1 cellular context compared by ENCODE assay signal in the genomic region with DNA sequence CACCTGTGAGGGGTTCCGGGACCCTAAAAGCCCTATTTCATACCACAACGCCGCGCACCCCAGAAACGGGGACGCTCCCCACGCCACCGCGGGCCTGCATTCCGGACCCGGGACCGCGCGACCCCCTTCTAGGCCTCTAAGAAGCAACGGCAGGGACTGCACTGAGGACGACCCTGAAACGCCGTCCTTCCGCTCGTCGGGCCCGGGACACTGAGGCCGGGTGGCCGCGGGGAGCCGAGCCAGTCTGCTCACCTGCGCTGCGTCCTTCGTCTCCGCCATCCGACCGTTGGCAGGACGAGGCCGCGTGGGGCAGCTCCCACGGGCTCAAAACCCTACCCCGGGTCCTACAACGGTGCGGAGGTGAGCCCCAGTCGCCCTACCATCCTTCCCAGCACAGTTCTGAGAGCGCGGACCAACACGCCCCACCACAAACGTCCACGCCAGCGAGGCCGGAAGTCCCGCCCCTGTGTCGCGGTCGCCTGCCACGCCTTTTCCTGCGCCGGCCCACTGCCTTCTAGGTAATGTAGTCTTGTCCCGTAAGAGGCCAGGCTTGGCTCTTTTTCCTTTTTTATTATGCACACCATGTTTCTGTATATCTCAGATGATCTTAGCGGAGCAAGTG.
TF ChIP-seq lines count a peak whose summit lies in the region.

A gene (minus strand): TSS at position 460 of the 622 bp plus-strand sequence. CDS start 181 bp downstream, at position 279.

TF ChIP-seq in GM12878, 131 proteins besides CTCF, POLR2A, EP300 and RAD21 (continued from another document and continues in another):
- TF ChIP-seq, protein P1, sequence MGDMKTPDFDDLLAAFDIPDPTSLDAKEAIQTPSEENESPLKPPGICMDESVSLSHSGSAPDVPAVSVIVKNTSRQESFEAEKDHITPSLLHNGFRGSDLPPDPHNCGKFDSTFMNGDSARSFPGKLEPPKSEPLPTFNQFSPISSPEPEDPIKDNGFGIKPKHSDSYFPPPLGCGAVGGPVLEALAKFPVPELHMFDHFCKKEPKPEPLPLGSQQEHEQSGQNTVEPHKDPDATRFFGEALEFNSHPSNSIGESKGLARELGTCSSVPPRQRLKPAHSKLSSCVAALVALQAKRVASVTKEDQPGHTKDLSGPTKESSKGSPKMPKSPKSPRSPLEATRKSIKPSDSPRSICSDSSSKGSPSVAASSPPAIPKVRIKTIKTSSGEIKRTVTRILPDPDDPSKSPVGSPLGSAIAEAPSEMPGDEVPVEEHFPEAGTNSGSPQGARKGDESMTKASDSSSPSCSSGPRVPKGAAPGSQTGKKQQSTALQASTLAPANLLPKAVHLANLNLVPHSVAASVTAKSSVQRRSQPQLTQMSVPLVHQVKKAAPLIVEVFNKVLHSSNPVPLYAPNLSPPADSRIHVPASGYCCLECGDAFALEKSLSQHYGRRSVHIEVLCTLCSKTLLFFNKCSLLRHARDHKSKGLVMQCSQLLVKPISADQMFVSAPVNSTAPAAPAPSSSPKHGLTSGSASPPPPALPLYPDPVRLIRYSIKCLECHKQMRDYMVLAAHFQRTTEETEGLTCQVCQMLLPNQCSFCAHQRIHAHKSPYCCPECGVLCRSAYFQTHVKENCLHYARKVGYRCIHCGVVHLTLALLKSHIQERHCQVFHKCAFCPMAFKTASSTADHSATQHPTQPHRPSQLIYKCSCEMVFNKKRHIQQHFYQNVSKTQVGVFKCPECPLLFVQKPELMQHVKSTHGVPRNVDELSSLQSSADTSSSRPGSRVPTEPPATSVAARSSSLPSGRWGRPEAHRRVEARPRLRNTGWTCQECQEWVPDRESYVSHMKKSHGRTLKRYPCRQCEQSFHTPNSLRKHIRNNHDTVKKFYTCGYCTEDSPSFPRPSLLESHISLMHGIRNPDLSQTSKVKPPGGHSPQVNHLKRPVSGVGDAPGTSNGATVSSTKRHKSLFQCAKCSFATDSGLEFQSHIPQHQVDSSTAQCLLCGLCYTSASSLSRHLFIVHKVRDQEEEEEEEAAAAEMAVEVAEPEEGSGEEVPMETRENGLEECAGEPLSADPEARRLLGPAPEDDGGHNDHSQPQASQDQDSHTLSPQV (IDR thresholded peaks at IDR 0.05) = no peak
- TF ChIP-seq YBX1 (IDR thresholded peaks at IDR 0.05) = no peak
- TF ChIP-seq PAX8 (IDR thresholded peaks at IDR 0.05) = no peak
- TF ChIP-seq, protein P2, sequence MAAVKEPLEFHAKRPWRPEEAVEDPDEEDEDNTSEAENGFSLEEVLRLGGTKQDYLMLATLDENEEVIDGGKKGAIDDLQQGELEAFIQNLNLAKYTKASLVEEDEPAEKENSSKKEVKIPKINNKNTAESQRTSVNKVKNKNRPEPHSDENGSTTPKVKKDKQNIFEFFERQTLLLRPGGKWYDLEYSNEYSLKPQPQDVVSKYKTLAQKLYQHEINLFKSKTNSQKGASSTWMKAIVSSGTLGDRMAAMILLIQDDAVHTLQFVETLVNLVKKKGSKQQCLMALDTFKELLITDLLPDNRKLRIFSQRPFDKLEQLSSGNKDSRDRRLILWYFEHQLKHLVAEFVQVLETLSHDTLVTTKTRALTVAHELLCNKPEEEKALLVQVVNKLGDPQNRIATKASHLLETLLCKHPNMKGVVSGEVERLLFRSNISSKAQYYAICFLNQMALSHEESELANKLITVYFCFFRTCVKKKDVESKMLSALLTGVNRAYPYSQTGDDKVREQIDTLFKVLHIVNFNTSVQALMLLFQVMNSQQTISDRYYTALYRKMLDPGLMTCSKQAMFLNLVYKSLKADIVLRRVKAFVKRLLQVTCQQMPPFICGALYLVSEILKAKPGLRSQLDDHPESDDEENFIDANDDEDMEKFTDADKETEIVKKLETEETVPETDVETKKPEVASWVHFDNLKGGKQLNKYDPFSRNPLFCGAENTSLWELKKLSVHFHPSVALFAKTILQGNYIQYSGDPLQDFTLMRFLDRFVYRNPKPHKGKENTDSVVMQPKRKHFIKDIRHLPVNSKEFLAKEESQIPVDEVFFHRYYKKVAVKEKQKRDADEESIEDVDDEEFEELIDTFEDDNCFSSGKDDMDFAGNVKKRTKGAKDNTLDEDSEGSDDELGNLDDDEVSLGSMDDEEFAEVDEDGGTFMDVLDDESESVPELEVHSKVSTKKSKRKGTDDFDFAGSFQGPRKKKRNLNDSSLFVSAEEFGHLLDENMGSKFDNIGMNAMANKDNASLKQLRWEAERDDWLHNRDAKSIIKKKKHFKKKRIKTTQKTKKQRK (IDR thresholded peaks at IDR 0.05; ENCODE audit: low read depth, low read length) = peak; percentile 46; the same call in 1 of the 2 replicates
- TF ChIP-seq, protein P3, sequence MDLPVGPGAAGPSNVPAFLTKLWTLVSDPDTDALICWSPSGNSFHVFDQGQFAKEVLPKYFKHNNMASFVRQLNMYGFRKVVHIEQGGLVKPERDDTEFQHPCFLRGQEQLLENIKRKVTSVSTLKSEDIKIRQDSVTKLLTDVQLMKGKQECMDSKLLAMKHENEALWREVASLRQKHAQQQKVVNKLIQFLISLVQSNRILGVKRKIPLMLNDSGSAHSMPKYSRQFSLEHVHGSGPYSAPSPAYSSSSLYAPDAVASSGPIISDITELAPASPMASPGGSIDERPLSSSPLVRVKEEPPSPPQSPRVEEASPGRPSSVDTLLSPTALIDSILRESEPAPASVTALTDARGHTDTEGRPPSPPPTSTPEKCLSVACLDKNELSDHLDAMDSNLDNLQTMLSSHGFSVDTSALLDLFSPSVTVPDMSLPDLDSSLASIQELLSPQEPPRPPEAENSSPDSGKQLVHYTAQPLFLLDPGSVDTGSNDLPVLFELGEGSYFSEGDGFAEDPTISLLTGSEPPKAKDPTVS (IDR thresholded peaks at IDR 0.05; ENCODE audit: low read depth, low read length) = no peak
- TF ChIP-seq, protein P4, sequence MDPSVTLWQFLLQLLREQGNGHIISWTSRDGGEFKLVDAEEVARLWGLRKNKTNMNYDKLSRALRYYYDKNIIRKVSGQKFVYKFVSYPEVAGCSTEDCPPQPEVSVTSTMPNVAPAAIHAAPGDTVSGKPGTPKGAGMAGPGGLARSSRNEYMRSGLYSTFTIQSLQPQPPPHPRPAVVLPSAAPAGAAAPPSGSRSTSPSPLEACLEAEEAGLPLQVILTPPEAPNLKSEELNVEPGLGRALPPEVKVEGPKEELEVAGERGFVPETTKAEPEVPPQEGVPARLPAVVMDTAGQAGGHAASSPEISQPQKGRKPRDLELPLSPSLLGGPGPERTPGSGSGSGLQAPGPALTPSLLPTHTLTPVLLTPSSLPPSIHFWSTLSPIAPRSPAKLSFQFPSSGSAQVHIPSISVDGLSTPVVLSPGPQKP (IDR thresholded peaks at IDR 0.05; ENCODE audit: low read depth, low read length) = no peak
- no peak for TF ChIP-seq SMAD1 (IDR thresholded peaks at IDR 0.05; ENCODE audit: low read depth, partially characterized antibody)
- TF ChIP-seq, protein P5, sequence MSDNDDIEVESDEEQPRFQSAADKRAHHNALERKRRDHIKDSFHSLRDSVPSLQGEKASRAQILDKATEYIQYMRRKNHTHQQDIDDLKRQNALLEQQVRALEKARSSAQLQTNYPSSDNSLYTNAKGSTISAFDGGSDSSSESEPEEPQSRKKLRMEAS (IDR thresholded peaks at IDR 0.05; ENCODE audit: low read depth, low read length) = peak; percentile 48; the same call in 1 of the 2 replicates
- TF ChIP-seq, protein P6, sequence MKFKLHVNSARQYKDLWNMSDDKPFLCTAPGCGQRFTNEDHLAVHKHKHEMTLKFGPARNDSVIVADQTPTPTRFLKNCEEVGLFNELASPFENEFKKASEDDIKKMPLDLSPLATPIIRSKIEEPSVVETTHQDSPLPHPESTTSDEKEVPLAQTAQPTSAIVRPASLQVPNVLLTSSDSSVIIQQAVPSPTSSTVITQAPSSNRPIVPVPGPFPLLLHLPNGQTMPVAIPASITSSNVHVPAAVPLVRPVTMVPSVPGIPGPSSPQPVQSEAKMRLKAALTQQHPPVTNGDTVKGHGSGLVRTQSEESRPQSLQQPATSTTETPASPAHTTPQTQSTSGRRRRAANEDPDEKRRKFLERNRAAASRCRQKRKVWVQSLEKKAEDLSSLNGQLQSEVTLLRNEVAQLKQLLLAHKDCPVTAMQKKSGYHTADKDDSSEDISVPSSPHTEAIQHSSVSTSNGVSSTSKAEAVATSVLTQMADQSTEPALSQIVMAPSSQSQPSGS (IDR thresholded peaks at IDR 0.05; ENCODE audit: low read length) = no peak
- no peak for TF ChIP-seq RB1 (IDR thresholded peaks at IDR 0.05; ENCODE audit: borderline replicate concordance)
- TF ChIP-seq STAT3 (IDR thresholded peaks at IDR 0.05; ENCODE audit: low read depth, low read length) = no peak
- TF ChIP-seq, protein P7, sequence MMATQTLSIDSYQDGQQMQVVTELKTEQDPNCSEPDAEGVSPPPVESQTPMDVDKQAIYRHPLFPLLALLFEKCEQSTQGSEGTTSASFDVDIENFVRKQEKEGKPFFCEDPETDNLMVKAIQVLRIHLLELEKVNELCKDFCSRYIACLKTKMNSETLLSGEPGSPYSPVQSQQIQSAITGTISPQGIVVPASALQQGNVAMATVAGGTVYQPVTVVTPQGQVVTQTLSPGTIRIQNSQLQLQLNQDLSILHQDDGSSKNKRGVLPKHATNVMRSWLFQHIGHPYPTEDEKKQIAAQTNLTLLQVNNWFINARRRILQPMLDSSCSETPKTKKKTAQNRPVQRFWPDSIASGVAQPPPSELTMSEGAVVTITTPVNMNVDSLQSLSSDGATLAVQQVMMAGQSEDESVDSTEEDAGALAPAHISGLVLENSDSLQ (IDR thresholded peaks at IDR 0.05) = peak; percentile 64; the same call in 1 of the 2 replicates
- no peak for TF ChIP-seq CBX5 (IDR thresholded peaks at IDR 0.05; ENCODE audit: low read depth)
- no peak for TF ChIP-seq PAX5 (IDR thresholded peaks at IDR 0.05; ENCODE audit: borderline replicate concordance, low read depth, low read length)
- TF ChIP-seq POLR2AphosphoS5 (IDR thresholded peaks at IDR 0.05; ENCODE audit: low read length) = peak; percentile 76
- no peak for TF ChIP-seq RELA (IDR thresholded peaks at IDR 0.05; ENCODE audit: borderline replicate concordance, partially characterized antibody)
- TF ChIP-seq, protein P8, sequence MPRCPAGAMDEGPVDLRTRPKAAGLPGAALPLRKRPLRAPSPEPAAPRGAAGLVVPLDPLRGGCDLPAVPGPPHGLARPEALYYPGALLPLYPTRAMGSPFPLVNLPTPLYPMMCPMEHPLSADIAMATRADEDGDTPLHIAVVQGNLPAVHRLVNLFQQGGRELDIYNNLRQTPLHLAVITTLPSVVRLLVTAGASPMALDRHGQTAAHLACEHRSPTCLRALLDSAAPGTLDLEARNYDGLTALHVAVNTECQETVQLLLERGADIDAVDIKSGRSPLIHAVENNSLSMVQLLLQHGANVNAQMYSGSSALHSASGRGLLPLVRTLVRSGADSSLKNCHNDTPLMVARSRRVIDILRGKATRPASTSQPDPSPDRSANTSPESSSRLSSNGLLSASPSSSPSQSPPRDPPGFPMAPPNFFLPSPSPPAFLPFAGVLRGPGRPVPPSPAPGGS (IDR thresholded peaks at IDR 0.05; ENCODE audit: borderline replicate concordance, insufficient read depth, low read depth, low read length, poor library complexity, severe bottlenecking) = no peak
- TF ChIP-seq EGR1 (IDR thresholded peaks at IDR 0.05; ENCODE audit: borderline replicate concordance in 1 of 2, low read depth in 2 of 2, low read length in 2 of 2) = no peak
- no peak for TF ChIP-seq BCL11A (IDR thresholded peaks at IDR 0.05; ENCODE audit: low read depth, low read length)
- TF ChIP-seq KAT2A (conservative IDR thresholded peaks at IDR 0.05; ENCODE audit: control insufficient read depth, low read depth, low read length) = no peak
- TF ChIP-seq ESRRA (IDR thresholded peaks at IDR 0.05; ENCODE audit: low read length) = no peak
- no peak for TF ChIP-seq MEF2A (IDR thresholded peaks at IDR 0.05; ENCODE audit: insufficient read depth, low read depth, low read length)
- no peak for TF ChIP-seq HDGF (IDR thresholded peaks at IDR 0.05)
- no peak for TF ChIP-seq RCOR1 (conservative IDR thresholded peaks at IDR 0.05; ENCODE audit: low read depth, low read length)
- no peak; the same call in 1 of the 2 replicates for TF ChIP-seq NR2F1 (conservative IDR thresholded peaks at IDR 0.05)
- TF ChIP-seq, protein P9, sequence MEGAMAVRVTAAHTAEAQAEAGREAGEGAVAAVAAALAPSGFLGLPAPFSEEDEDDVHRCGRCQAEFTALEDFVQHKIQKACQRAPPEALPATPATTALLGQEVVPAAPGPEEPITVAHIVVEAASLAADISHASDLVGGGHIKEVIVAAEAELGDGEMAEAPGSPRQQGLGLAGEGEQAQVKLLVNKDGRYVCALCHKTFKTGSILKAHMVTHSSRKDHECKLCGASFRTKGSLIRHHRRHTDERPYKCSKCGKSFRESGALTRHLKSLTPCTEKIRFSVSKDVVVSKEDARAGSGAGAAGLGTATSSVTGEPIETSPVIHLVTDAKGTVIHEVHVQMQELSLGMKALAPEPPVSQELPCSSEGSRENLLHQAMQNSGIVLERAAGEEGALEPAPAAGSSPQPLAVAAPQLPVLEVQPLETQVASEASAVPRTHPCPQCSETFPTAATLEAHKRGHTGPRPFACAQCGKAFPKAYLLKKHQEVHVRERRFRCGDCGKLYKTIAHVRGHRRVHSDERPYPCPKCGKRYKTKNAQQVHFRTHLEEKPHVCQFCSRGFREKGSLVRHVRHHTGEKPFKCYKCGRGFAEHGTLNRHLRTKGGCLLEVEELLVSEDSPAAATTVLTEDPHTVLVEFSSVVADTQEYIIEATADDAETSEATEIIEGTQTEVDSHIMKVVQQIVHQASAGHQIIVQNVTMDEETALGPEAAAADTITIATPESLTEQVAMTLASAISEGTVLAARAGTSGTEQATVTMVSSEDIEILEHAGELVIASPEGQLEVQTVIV (IDR thresholded peaks at IDR 0.05; ENCODE audit: borderline replicate concordance, partially characterized antibody) = no peak
- peak; percentile 35 for TF ChIP-seq MYC (IDR thresholded peaks at IDR 0.05; ENCODE audit: insufficient read depth, insufficient read length, insufficient replicate concordance, low read length, severe bottlenecking)
- no peak for TF ChIP-seq ZNF384 (IDR thresholded peaks at IDR 0.05; ENCODE audit: borderline replicate concordance, low read depth, low read length)
- TF ChIP-seq, protein P10, sequence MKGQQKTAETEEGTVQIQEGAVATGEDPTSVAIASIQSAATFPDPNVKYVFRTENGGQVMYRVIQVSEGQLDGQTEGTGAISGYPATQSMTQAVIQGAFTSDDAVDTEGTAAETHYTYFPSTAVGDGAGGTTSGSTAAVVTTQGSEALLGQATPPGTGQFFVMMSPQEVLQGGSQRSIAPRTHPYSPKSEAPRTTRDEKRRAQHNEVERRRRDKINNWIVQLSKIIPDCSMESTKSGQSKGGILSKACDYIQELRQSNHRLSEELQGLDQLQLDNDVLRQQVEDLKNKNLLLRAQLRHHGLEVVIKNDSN (IDR thresholded peaks at IDR 0.05; ENCODE audit: borderline replicate concordance, extremely low read length, insufficient read depth, low read depth, low read length) = no peak
- TF ChIP-seq, protein P11, sequence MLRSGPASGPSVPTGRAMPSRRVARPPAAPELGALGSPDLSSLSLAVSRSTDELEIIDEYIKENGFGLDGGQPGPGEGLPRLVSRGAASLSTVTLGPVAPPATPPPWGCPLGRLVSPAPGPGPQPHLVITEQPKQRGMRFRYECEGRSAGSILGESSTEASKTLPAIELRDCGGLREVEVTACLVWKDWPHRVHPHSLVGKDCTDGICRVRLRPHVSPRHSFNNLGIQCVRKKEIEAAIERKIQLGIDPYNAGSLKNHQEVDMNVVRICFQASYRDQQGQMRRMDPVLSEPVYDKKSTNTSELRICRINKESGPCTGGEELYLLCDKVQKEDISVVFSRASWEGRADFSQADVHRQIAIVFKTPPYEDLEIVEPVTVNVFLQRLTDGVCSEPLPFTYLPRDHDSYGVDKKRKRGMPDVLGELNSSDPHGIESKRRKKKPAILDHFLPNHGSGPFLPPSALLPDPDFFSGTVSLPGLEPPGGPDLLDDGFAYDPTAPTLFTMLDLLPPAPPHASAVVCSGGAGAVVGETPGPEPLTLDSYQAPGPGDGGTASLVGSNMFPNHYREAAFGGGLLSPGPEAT (IDR thresholded peaks at IDR 0.05; ENCODE audit: low read depth) = no peak
